Comparison of ENCODE assay signal across 22 cellular contexts in the genomic region with DNA sequence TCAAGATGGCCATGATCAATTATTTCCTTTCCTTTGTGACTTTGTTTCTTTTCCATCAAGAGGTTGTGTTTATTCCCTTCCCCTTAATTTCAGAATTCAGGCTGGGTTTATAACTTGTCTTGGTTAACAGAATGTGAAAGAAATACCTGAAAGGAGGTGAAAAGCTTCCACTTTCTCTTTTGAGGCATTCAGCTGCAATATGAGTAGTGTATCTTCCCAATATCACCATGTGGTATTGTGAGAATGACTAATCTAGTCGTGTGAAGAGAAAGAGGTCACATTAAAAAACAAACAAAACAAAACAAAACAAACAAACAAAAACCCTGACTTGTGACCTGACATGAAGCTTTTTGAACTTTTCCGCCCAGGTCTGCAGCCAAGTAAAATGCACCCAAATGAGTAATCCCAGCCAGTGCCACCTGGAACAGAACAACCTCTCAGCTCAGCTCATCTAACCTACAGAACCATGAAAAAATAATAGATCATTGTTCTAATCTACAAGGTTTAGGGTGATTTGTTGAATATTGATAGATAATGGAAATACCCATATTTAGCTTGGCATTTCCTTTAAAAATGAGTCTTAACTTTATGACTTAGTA.
DNase-seq lines count a peak whose midpoint lies in the region; ATAC-seq, FAIRE-seq and TF ChIP-seq lines count a peak whose summit lies in the region.
"Had no signal": no experiment of that assay in that cellular context is flagged by ENCODE, and none has a peak within 500 bp of the region (broad histone marks: within the 10 kb centered on the region; RNA-seq: fewer than 3 reads in every experiment).

No MANE protein-coding gene starts in this region.

- intact Hi-C loops in CD4-positive, alpha-beta T cell (cut with DNase I, micrococcal nuclease): no loop called here

- DNase-seq in SW480 (ENCODE audit: low spot score) (peak; percentile 11), small intestine (no peak)
- DNase-seq in NK-92 treated with Interleukin-12 subunit alpha and Interleukin-12 subunit beta, amount 100 ng/mL, for 24 hours (lab: John Stamatoyannopoulos, UW): no peak
- DNase-seq in CD4-positive, alpha-beta T cell: no peak
- DNase-seq: EL, MV-4-11, NCI-H1417 treated with DMSO at 0.1 percent for 48 hours, NCI-H1930, NCI-H2171, NCI-H446, NCI-H69, RPMI8226, SIG-M5, T-helper 2 cell had no signal

- 50 to 60% (median 59%) methylated on average over 2 of the region's 2 CpGs for WGBS in small intestine, 3 donors

- no peaks in the 10 kb centered on the region for H3K36me3 Mint-ChIP-seq in CD4-positive, alpha-beta T cell (ENCODE audit: low read depth)

- no peak for TF ChIP-seq CTCF in CD4-positive, alpha-beta T cell (IDR thresholded peaks at IDR 0.05)

- ATAC-seq in GM18511 (IDR thresholded peaks at IDR 0.05; ENCODE audit: unreplicated experiment) (peak; percentile 68), GM19324 (IDR thresholded peaks at IDR 0.05; ENCODE audit: low FRiP score, unreplicated experiment) (peak; percentile 63), HG03280 (IDR thresholded peaks at IDR 0.05; ENCODE audit: unreplicated experiment) (peak; percentile 76)
- no peak for ATAC-seq in CD4-positive, alpha-beta T cell (ENCODE audit: poor library complexity)
- ATAC-seq: GM23338, K562 had no signal

- no peak overlapping the region for H3K27ac Mint-ChIP-seq in CD4-positive, alpha-beta T cell
- H3K27ac Mint-ChIP-seq: GM23338 had no signal

- peaks cover 3% of the 10 kb centered on the region for H3K9me3 Mint-ChIP-seq in CD4-positive, alpha-beta T cell

- H3K4me3 Mint-ChIP-seq in CD4-positive, alpha-beta T cell: no peak overlapping the region
- H3K4me3 Mint-ChIP-seq: GM23338 had no signal

- no peak overlapping the region for H3K27ac ChIP-seq in small intestine (ENCODE audit: low read depth in 1 of 2, low read length in 1 of 2)
- no peak overlapping the region for H3K27ac ChIP-seq in CD4-positive, alpha-beta T cell (ENCODE audit: low read depth, low read length)
- H3K27ac ChIP-seq: C4-2B, HL-60 had no signal

- no peaks in the 10 kb centered on the region for H3K27me3 Mint-ChIP-seq in CD4-positive, alpha-beta T cell

- no peaks in the 10 kb centered on the region for H3K4me1 Mint-ChIP-seq in CD4-positive, alpha-beta T cell (ENCODE audit: low read depth)
- H3K4me1 Mint-ChIP-seq: GM23338 had no signal

- H3K4me1 ChIP-seq in small intestine (ENCODE audit: control insufficient read depth in 2 of 2, insufficient read depth in 1 of 2, low read depth in 1 of 2, low read length in 1 of 2): no peaks in the 10 kb centered on the region

- H3K4me3 ChIP-seq in small intestine (ENCODE audit: low read depth in 1 of 2, low read length in 2 of 2): no peak overlapping the region
- H3K4me3 ChIP-seq: GM23338, K562 had no signal

- CTCF ChIA-PET in CD4-positive, alpha-beta T cell (lab: Charles Lee): no interaction called here

- no peaks in the 10 kb centered on the region for H3K9me3 ChIP-seq in small intestine (ENCODE audit: control insufficient read depth, low read depth)
- H3K9me3 ChIP-seq in CD4-positive, alpha-beta T cell (ENCODE audit: control insufficient read depth, low read length): no peaks in the 10 kb centered on the region

- H3K36me3 ChIP-seq in small intestine (ENCODE audit: control insufficient read depth in 2 of 2, insufficient read depth in 2 of 2, low read length in 2 of 2): no peaks in the 10 kb centered on the region

- POLR2A ChIA-PET in CD4-positive, alpha-beta T cell (lab: Charles Lee): no interaction called here

- no peaks in the 10 kb centered on the region for H3K27me3 ChIP-seq in small intestine (ENCODE audit: control insufficient read depth in 2 of 2, insufficient read depth in 2 of 2, low read length in 2 of 2)
- no peaks in the 10 kb centered on the region for H3K27me3 ChIP-seq in CD4-positive, alpha-beta T cell (ENCODE audit: control insufficient read depth, insufficient read depth, low read length)

- FAIRE-seq in small intestine (lab: Jason Lieb, UNC): no peak
- FAIRE-seq: GM19239, K562 had no signal
